Comparison of ENCODE assay signal across 8 cellular contexts in genomic region chr19:49875801-49876421, GRCh38. TPM values are rescaled to one million over a fixed set of nuclear protein-coding genes. Genes with fewer than 3 reads are reported as not detected.
DNase-seq lines count a peak whose midpoint lies in the region; ATAC-seq and TF ChIP-seq lines count a peak whose summit lies in the region.

No MANE protein-coding gene starts in this region.

- H3F3A ChIP-seq in GM23338 (replicated peaks; ENCODE audit: low read depth): peaks cover 21% of the 10 kb centered on the region; the same call in 1 of the 2 replicates

- intact Hi-C loops in left cardiac atrium (cut with DNase I): no loop called here

- H4K20me1 ChIP-seq in GM23338 (replicated peaks; ENCODE audit: insufficient read depth): peaks cover 8% of the 10 kb centered on the region

- H2AFZ ChIP-seq in GM23338: no peak overlapping the region

- POLR2A ChIA-PET in AG04449 (lab: Yijun Ruan, JAX): interaction anchor here (1.0 to 2.0 kb wide), 5 partner anchors 9 to 64 kb away, joined by 3 to 7 read pairs (median 5); partner anchors contain the start of gene PTOV1

- no peaks in the 10 kb centered on the region; the same call in 2 of the 3 replicates for H3K9me3 Mint-ChIP-seq in GM23338
- no peaks in the 10 kb centered on the region for H3K9me3 Mint-ChIP-seq in activated naive CD4-positive, alpha-beta T cell treated with anti-CD3 and anti-CD28 coated beads, Interleukin-2, amount 10 ng/mL, durations not matched to agents 7 days and 5 days

- ATAC-seq in GM23338 (peak; percentile 35), left cardiac atrium (peak in 1 of 2 donors; percentile 11), HG02678 (IDR thresholded peaks at IDR 0.05; ENCODE audit: unreplicated experiment) (no peak), GM18870 (IDR thresholded peaks at IDR 0.05; ENCODE audit: unreplicated experiment) (no peak)

- H3K4me1 Mint-ChIP-seq in GM23338: peaks cover 25% of the 10 kb centered on the region
- peaks cover 37% of the 10 kb centered on the region for H3K4me1 Mint-ChIP-seq in activated naive CD4-positive, alpha-beta T cell treated with anti-CD3 and anti-CD28 coated beads, Interleukin-2, amount 10 ng/mL, durations not matched to agents 7 days and 5 days

- H3K27ac ChIP-seq in GM23338 (ENCODE audit: low read depth): peak overlapping the region; percentile 97

- H3K36me3 ChIP-seq in GM23338 (ENCODE audit: insufficient read depth): peaks cover 18% of the 10 kb centered on the region; the same call in 1 of the 2 replicates

- H3K27ac Mint-ChIP-seq in GM23338: no peak overlapping the region
- no peak overlapping the region for H3K27ac Mint-ChIP-seq in activated naive CD4-positive, alpha-beta T cell treated with anti-CD3 and anti-CD28 coated beads, Interleukin-2, amount 10 ng/mL, durations not matched to agents 7 days and 5 days

- H3K36me3 Mint-ChIP-seq in GM23338 (ENCODE audit: low read depth): peaks cover 40% of the 10 kb centered on the region
- H3K36me3 Mint-ChIP-seq in activated naive CD4-positive, alpha-beta T cell treated with anti-CD3 and anti-CD28 coated beads, Interleukin-2, amount 10 ng/mL, durations not matched to agents 7 days and 5 days: peaks cover 23% of the 10 kb centered on the region

- H3K4me1 ChIP-seq in GM23338 (ENCODE audit: insufficient read depth): peaks cover 16% of the 10 kb centered on the region; the same call in 1 of the 2 replicates

- H3K4me3 Mint-ChIP-seq in GM23338: no peak overlapping the region
- H3K4me3 Mint-ChIP-seq in activated naive CD4-positive, alpha-beta T cell treated with anti-CD3 and anti-CD28 coated beads, Interleukin-2, amount 10 ng/mL, durations not matched to agents 7 days and 5 days: no peak overlapping the region

- no peaks in the 10 kb centered on the region for H3K9me2 ChIP-seq in GM23338 (ENCODE audit: insufficient read depth)

- H3K27me3 Mint-ChIP-seq in GM23338 (ENCODE audit: insufficient read depth, low read depth, poor library complexity): peaks cover 15% of the 10 kb centered on the region
- H3K27me3 Mint-ChIP-seq in activated naive CD4-positive, alpha-beta T cell treated with anti-CD3 and anti-CD28 coated beads, Interleukin-2, amount 10 ng/mL, durations not matched to agents 7 days and 5 days: no peaks in the 10 kb centered on the region

- H3K27me3 ChIP-seq in GM23338 (ENCODE audit: insufficient read depth): no peaks in the 10 kb centered on the region

- peak overlapping the region; percentile 100 for H3K4me3 ChIP-seq in AG04449 (ENCODE audit: low read depth, low read length)
- H3K4me3 ChIP-seq in GM23338: peak overlapping the region; percentile 63

- CTCF ChIA-PET in AG04449 (lab: Yijun Ruan, JAX): interaction anchor here (0.5 to 1.6 kb wide), 3 partner anchors 11 to 627 kb away, joined by 3 read pairs; no protein-coding TSS in a partner anchor
- CTCF ChIA-PET in activated naive CD4-positive, alpha-beta T cell treated with anti-CD3 and anti-CD28 coated beads, Interleukin-2, amount 10 ng/mL, durations not matched to agents 7 days and 5 days (lab: Charles Lee): no interaction called here

- H3K4me2 ChIP-seq in GM23338: peak overlapping the region; percentile 95

- peaks cover 38% of the 10 kb centered on the region for H3K79me2 ChIP-seq in GM23338 (replicated peaks; ENCODE audit: insufficient read depth)

- no peak for DNase-seq in AG04449 (ENCODE audit: low read depth, low spot score)
- peak; percentile 83 for DNase-seq in GM23338 (ENCODE audit: low spot score)
- DNase-seq in activated naive CD4-positive, alpha-beta T cell treated with anti-CD3 and anti-CD28 coated beads, Interleukin-2, amount 10 ng/mL, durations not matched to agents 7 days and 5 days: peak; percentile 78
- DNase-seq in left cardiac atrium: peak; percentile 74
- peak; percentile 56 for DNase-seq in putamen (ENCODE audit: low spot score)

- no peak for TF ChIP-seq CTCF in AG04449 (IDR thresholded peaks at IDR 0.05; ENCODE audit: insufficient read depth, low read length, missing control alignments)
- TF ChIP-seq CTCF in GM23338 (conservative IDR thresholded peaks at IDR 0.05; ENCODE audit: low read depth in 2 of 2): no peak

TF ChIP-seq in PFSK-1, 5 proteins besides CTCF, POLR2A, EP300 and RAD21:
- TF ChIP-seq POLR2AphosphoS5 (IDR thresholded peaks at IDR 0.05; ENCODE audit: low read depth, low read length) (peak; percentile 72), FOXP2 (optimal IDR thresholded peaks at IDR 0.05; ENCODE audit: borderline replicate concordance, extremely low read depth, extremely low read length, insufficient read depth) (peak; percentile 24), REST (IDR thresholded peaks at IDR 0.05; ENCODE audit: insufficient read depth in 1 of 2, low read depth in 2 of 2, low read length in 2 of 2) (no peak)

RNA-seq across cellular contexts. Expression of gene AKT1S1, which starts 1.2 kb away (rescaled TPM):
- 15.7 and 21.5 TPM in 2 replicates for total RNA-seq in GM23338 (2014; rRNA removed; shearing (Covaris generic))
- 28.0 and 28.6 TPM in 2 replicates for polyA plus RNA-seq in GM23338 (2016; fragmentation: Nextera tagmentation; extraction: Ambion mirVana)
- polyA plus RNA-seq in PFSK-1 (2012; ENCODE audit: insufficient read length, low read depth): 81.0 TPM
- 10 to 100 TPM; 33.5 to 36.6 TPM for total RNA-seq in left cardiac atrium

RNA-seq across cellular contexts. Expression of gene TBC1D17, which starts 1.6 kb away (rescaled TPM):
- total RNA-seq in GM23338 (2014; rRNA removed; shearing (Covaris generic)): 12.1 and 19.3 TPM in 2 replicates
- polyA plus RNA-seq in GM23338 (2016; fragmentation: Nextera tagmentation; extraction: Ambion mirVana): 39.5 and 43.1 TPM in 2 replicates
- polyA plus RNA-seq in PFSK-1 (2012; ENCODE audit: insufficient read length, low read depth): 38.9 TPM
- 10 to 100 TPM; 28.3 to 36.0 TPM for total RNA-seq in left cardiac atrium

RNA-seq across cellular contexts. Expression of gene PNKP, which starts 8.5 kb away (rescaled TPM):
- total RNA-seq in GM23338 (2014; rRNA removed; shearing (Covaris generic)): 81.4 and 99.6 TPM in 2 replicates
- 109 and 112 TPM in 2 replicates for polyA plus RNA-seq in GM23338 (2016; fragmentation: Nextera tagmentation; extraction: Ambion mirVana)
- 76.5 TPM for polyA plus RNA-seq in PFSK-1 (2012; ENCODE audit: insufficient read length, low read depth)
- 10 to 100 TPM; 38.7 to 54.5 TPM for total RNA-seq in left cardiac atrium

RNA-seq across cellular contexts. Expression of gene IL4I1, which starts 20.8 kb away (rescaled TPM):
- 0.50 and 0.69 TPM in 2 replicates for total RNA-seq in GM23338 (2014; rRNA removed; shearing (Covaris generic))
- polyA plus RNA-seq in GM23338 (2016; fragmentation: Nextera tagmentation; extraction: Ambion mirVana): 0.57 and 0.60 TPM in 2 replicates
- 1.1 TPM for polyA plus RNA-seq in PFSK-1 (2012; ENCODE audit: insufficient read length, low read depth)
- total RNA-seq in left cardiac atrium: under 1 TPM; 0.34 to 0.38 TPM

RNA-seq across cellular contexts. Expression of gene PTOV1, which starts 25.0 kb away (rescaled TPM):
- 194 and 209 TPM in 2 replicates for total RNA-seq in GM23338 (2014; rRNA removed; shearing (Covaris generic))
- polyA plus RNA-seq in GM23338 (2016; fragmentation: Nextera tagmentation; extraction: Ambion mirVana): 188 and 225 TPM in 2 replicates
- 173 TPM for polyA plus RNA-seq in PFSK-1 (2012; ENCODE audit: insufficient read length, low read depth)
- 100 to 1,000 TPM; 113 to 122 TPM for total RNA-seq in left cardiac atrium
